ENCODE assay signal across 10 cellular contexts in the genomic region with DNA sequence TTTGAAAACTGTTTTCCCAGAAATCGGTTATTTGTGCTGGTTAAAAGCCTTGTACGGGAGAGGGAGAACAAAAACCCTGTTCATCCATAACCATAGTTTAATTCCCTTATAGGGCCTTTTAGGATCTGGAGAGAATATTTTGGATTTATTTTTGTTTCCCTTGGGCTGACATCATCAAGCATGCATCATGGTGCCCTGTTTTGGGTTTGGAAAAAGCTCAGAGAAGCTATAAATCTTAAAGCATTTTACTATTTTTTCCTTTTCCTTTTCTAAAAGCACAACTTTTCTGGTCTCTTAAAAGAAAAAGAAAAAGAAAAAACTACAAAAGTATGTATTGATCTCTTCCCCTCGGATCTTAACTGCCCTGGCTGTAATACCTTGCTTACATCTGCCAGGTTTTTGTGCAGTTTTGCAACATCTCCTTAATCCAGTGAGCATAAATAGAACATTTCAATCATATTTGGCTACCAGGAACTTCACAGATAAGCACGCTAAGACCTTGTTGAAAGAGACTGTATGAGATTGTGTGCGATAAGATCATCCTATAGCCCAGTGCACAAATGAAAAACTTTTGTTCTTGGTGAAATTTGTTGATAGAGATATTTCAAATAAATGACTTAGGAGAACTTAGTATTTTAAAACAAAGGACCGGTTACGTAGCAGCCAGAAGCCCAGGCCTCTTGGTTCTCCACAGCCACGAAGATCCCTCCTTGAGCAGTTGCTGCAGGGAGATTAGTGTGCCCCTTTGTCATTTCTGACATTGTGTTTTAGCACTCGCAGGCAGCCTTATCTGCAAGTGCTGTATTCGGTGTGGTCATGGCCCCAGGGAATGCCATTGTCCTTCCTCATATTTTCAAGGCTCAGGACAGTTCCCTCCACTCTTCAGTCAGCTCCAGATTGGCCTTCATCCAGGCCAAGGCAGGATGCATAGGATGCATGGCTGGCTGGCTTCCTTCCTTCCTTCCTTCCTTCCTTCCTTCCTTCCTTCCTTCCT.
DNase-seq lines count a peak whose midpoint lies in the region; TF ChIP-seq lines count a peak whose summit lies in the region.
"Had no signal": no experiment of that assay in that cellular context is flagged by ENCODE, and none has a peak within 500 bp of the region (broad histone marks: within the 10 kb centered on the region; RNA-seq: fewer than 3 reads in every experiment).

No MANE protein-coding gene starts in this region.

- H3K79me2 ChIP-seq in Karpas-422 (ENCODE audit: low read length), result no peaks in the 10 kb centered on the region

- TF ChIP-seq CTCF in neural crest cell (conservative IDR thresholded peaks at IDR 0.05), result no peak

- H3K9ac ChIP-seq in Karpas-422 (ENCODE audit: low read length), result no peak overlapping the region

- H3K36me3 ChIP-seq in urinary bladder (ENCODE audit: insufficient read depth) (no peaks in the 10 kb centered on the region), Karpas-422 (ENCODE audit: insufficient read depth, low read length) (no peaks in the 10 kb centered on the region)

- no peaks in the 10 kb centered on the region for H3K9me2 ChIP-seq in Karpas-422 (replicated peaks; ENCODE audit: insufficient read depth, low read length)

- H3K27ac ChIP-seq in urinary bladder (ENCODE audit: low read depth), result peak overlapping the region; percentile 73
- no peak overlapping the region for H3K27ac ChIP-seq in Karpas-422 (ENCODE audit: low read length)

- H3K27ac Mint-ChIP-seq in neural crest cell (ENCODE audit: unreplicated experiment), result peak overlapping the region; percentile 27
- H3K27ac Mint-ChIP-seq: stimulated activated effector memory CD8-positive, alpha-beta T cell treated with anti-CD3 and anti-CD28 coated beads, Interleukin-12 subunit alpha, Interleukin-12 subunit beta, amount 100 ng/mL, for 72 hours had no signal

- H3K36me3 Mint-ChIP-seq in neural crest cell (ENCODE audit: low read depth), result no peaks in the 10 kb centered on the region
- H3K36me3 Mint-ChIP-seq: stimulated activated effector memory CD8-positive, alpha-beta T cell treated with anti-CD3 and anti-CD28 coated beads, Interleukin-12 subunit alpha, Interleukin-12 subunit beta, amount 100 ng/mL, for 72 hours had no signal

- no peak overlapping the region for H3K4me3 ChIP-seq in urinary bladder (ENCODE audit: low read depth, low read length)
- H3K4me3 ChIP-seq in Karpas-422 (ENCODE audit: low read length), result no peak overlapping the region

- no peaks in the 10 kb centered on the region for H3K9me3 Mint-ChIP-seq in neural crest cell
- H3K9me3 Mint-ChIP-seq: stimulated activated effector memory CD8-positive, alpha-beta T cell treated with anti-CD3 and anti-CD28 coated beads, Interleukin-12 subunit alpha, Interleukin-12 subunit beta, amount 100 ng/mL, for 72 hours had no signal

- H3K4me1 ChIP-seq in urinary bladder (ENCODE audit: insufficient read depth) (no peaks in the 10 kb centered on the region), Karpas-422 (ENCODE audit: low read length) (no peaks in the 10 kb centered on the region)

- DNase-seq in UCSD-AML1 (lab: John Stamatoyannopoulos, UW; ENCODE audit: unreplicated experiment) (peak; percentile 34), fibroblast of the conjunctiva (ENCODE audit: low read depth) (peak; percentile 67), neural crest cell (ENCODE audit: low read depth, low spot score) (no peak), AML-193 (lab: John Stamatoyannopoulos, UW) (no peak), Karpas-422 (no peak)
- DNase-seq in stimulated activated CD4-positive, alpha-beta T cell treated with anti-CD3 and anti-CD28 coated beads, Interleukin-4, amount 100 ng/mL, for 24 hours, result no peak
- DNase-seq: head of caudate nucleus, NCI-H2029 treated with DMSO at 0.1 percent for 48 hours had no signal

- no peak overlapping the region for H2AFZ ChIP-seq in Karpas-422 (ENCODE audit: low read length)

- no peaks in the 10 kb centered on the region for H4K20me1 ChIP-seq in Karpas-422 (ENCODE audit: insufficient read depth, low read depth, low read length)

- H3K27me3 Mint-ChIP-seq in neural crest cell (ENCODE audit: low read depth), result no peaks in the 10 kb centered on the region

- WGBS in urinary bladder, result 23% methylated on average over 10 of the region's 10 CpGs

- H3K4me1 Mint-ChIP-seq in neural crest cell, result peaks cover 51% of the 10 kb centered on the region

- H3K27me3 ChIP-seq in Karpas-422 (ENCODE audit: low read length), result no peaks in the 10 kb centered on the region

- no peaks in the 10 kb centered on the region for H3K9me3 ChIP-seq in Karpas-422 (ENCODE audit: low read length)

- H3K4me2 ChIP-seq in Karpas-422 (ENCODE audit: low read depth, low read length, poor library complexity, severe bottlenecking), result no peak overlapping the region

- no peak overlapping the region for H3K4me3 Mint-ChIP-seq in neural crest cell
- H3K4me3 Mint-ChIP-seq: stimulated activated effector memory CD8-positive, alpha-beta T cell treated with anti-CD3 and anti-CD28 coated beads, Interleukin-12 subunit alpha, Interleukin-12 subunit beta, amount 100 ng/mL, for 72 hours had no signal

Comparison
In these comparisons a context has a peak if more than half of its experiments do, and no peak if none do; other contexts are left out.
1. DNase-seq: peak in UCSD-AML1 (single experiment) and fibroblast of the conjunctiva (single experiment); none in neural crest cell (single experiment), AML-193 (0 of 2), stimulated activated CD4-positive, alpha-beta T cell treated with anti-CD3 and anti-CD28 coated beads, Interleukin-4, amount 100 ng/mL, for 24 hours (single experiment) and Karpas-422 (single experiment).